Comparison of ENCODE assay signal across 8 cellular contexts in the genomic region with DNA sequence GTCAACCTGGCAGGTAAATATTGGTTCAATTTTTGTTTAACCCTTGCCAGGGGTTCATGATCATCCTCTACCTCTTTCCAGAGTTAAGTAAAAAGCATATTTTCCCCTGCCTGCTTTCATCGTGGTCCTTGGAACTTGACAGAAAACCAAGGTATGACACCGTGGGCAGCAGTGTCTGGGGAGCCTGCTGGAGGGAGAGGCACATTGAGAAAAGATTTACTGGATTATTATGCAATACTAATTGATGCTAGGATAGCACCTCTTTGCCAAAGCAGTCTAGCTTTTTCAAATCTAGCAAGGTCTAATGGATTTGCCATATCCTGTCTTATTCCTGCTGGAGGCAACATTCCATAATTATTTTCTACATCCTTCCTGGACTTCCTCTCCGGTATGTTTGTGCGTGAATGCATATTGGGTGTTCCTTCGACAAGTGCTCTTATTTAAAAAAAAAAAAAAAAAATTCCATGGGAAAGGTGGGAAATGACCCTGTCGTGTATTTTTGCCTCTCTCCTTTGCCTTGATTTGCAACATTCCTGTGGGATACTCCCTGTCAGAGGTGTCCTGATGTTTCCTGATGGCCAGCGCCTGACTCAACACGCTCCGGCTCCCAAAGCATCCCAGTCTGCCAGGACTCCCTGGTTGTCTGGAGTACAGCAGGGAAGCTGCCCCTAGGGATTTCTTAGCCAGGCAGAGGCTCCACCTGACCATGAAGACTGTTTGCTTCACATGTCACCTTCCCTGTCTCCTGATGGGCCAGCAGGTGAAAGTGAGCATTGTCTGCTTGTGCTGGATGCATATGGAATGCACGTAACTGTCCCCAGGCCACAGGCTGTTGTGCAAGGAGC. TPM values are rescaled to one million over a fixed set of nuclear protein-coding genes. Genes with fewer than 3 reads are reported as not detected.
DNase-seq lines count a peak whose midpoint lies in the region; ATAC-seq, FAIRE-seq and TF ChIP-seq lines count a peak whose summit lies in the region.

No MANE protein-coding gene starts in this region.

- H3K27me3 ChIP-seq in GM23338 (ENCODE audit: insufficient read depth) (peaks cover 41% of the 10 kb centered on the region), endothelial cell of umbilical vein (ENCODE audit: control insufficient read depth in 2 of 2, insufficient read depth in 2 of 2, low read length in 2 of 2) (no peaks in the 10 kb centered on the region), neutrophil (no peaks in the 10 kb centered on the region)

- POLR2A ChIA-PET in endothelial cell of umbilical vein (lab: Charles Lee): interaction anchor here (1.0 to 5.0 kb wide), 2 partner anchors 31 to 37 kb away, joined by 5 to 46 read pairs; no protein-coding TSS in a partner anchor

- DNase-seq in GM23338 (ENCODE audit: low spot score): peak; percentile 28
- peak; percentile 51 for DNase-seq in SHP77 treated with DMSO at 0.1 percent for 48 hours (lab: John Stamatoyannopoulos, UW)
- DNase-seq in endothelial cell of umbilical vein (ENCODE audit: low read depth, low spot score): peak; percentile 90
- no peak for DNase-seq in stimulated activated CD4-positive, alpha-beta T cell treated with anti-CD3 and anti-CD28 coated beads, Interleukin-4, amount 100 ng/mL, for 24 hours
- DNase-seq in HT-29 (ENCODE audit: low spot score): no peak

- H3K27me3 Mint-ChIP-seq in GM23338 (ENCODE audit: insufficient read depth, low read depth, poor library complexity): peaks cover 25% of the 10 kb centered on the region

- H3K4me3 ChIP-seq in GM23338 (no peak overlapping the region), endothelial cell of umbilical vein (replicated peaks in 1 of 3; ENCODE audit: insufficient read depth in 1 of 3, low read depth in 1 of 3, low read length in 3 of 3) (peak overlapping the region in 1 of 3 experiments; percentile 33), neutrophil (ENCODE audit: low read depth in 1 of 2, low read length in 1 of 2) (peak overlapping the region in 1 of 2 experiments; percentile 69)

- peak; percentile 7 for ATAC-seq in GM23338
- ATAC-seq in HG02970 (IDR thresholded peaks at IDR 0.05; ENCODE audit: low FRiP score, unreplicated experiment): no peak
- no peak for ATAC-seq in GM21529 (IDR thresholded peaks at IDR 0.05; ENCODE audit: unreplicated experiment)

- no peaks in the 10 kb centered on the region for H3K79me2 ChIP-seq in GM23338 (replicated peaks; ENCODE audit: insufficient read depth)
- H3K79me2 ChIP-seq in endothelial cell of umbilical vein (ENCODE audit: control insufficient read depth, insufficient read depth, low read length): peaks cover 40% of the 10 kb centered on the region

- intact Hi-C loops in endothelial cell of umbilical vein (cut with micrococcal nuclease): loop anchor here (1.0 kb wide), 3 partner anchors 7 to 244 kb away; no protein-coding TSS in a partner anchor

- H3K27ac ChIP-seq in GM23338 (ENCODE audit: low read depth): no peak overlapping the region
- H3K27ac ChIP-seq in endothelial cell of umbilical vein (ENCODE audit: insufficient read depth, low read depth, low read length): peak overlapping the region; percentile 100
- peak overlapping the region; percentile 92 for H3K27ac ChIP-seq in neutrophil

- peaks cover 4% of the 10 kb centered on the region; the same call in 2 of the 3 replicates for H3K36me3 Mint-ChIP-seq in GM23338 (ENCODE audit: low read depth)

- H3F3A ChIP-seq in GM23338 (replicated peaks; ENCODE audit: low read depth): 0 out of 2 replicates have a peak, but pooled peaks cover 7% of the 10 kb centered on the region

- H3K9me3 ChIP-seq in endothelial cell of umbilical vein (replicated peaks; ENCODE audit: control insufficient read depth, insufficient read depth, low read length) (no peaks in the 10 kb centered on the region), neutrophil (no peaks in the 10 kb centered on the region)

- H3K4me1 ChIP-seq in GM23338 (ENCODE audit: insufficient read depth) (peaks cover 18% of the 10 kb centered on the region), endothelial cell of umbilical vein (ENCODE audit: control insufficient read depth, extremely low read depth, insufficient read depth, low read length) (peaks cover 65% of the 10 kb centered on the region), neutrophil (ENCODE audit: control insufficient read depth in 1 of 2, insufficient read depth in 1 of 2, low read depth in 1 of 2, low read length in 1 of 2) (peaks cover 63 to 75% of the 10 kb centered on the region in 2 experiments)

- H3K9me2 ChIP-seq in GM23338 (ENCODE audit: insufficient read depth): no peaks in the 10 kb centered on the region

- CTCF ChIA-PET in endothelial cell of umbilical vein (lab: Charles Lee): interaction anchor here (0.6 to 13.6 kb wide), 15 partner anchors 9 to 274 kb away, joined by 3 to 327 read pairs (median 9); no protein-coding TSS in a partner anchor

- no peaks in the 10 kb centered on the region for H3K9me1 ChIP-seq in endothelial cell of umbilical vein (replicated peaks; ENCODE audit: control insufficient read depth, extremely low read depth, insufficient read depth, low read length)

- TF ChIP-seq POLR2A in endothelial cell of umbilical vein (IDR thresholded peaks at IDR 0.05; ENCODE audit: low read depth, low read length): no peak

- H2AFZ ChIP-seq in GM23338: no peak overlapping the region
- no peak overlapping the region for H2AFZ ChIP-seq in endothelial cell of umbilical vein (ENCODE audit: low read depth, low read length)

- peak overlapping the region; percentile 65; the same call in 1 of the 3 replicates for H3K4me3 Mint-ChIP-seq in GM23338

- H3K36me3 ChIP-seq in GM23338 (ENCODE audit: insufficient read depth): no peaks in the 10 kb centered on the region
- H3K36me3 ChIP-seq in endothelial cell of umbilical vein (ENCODE audit: control insufficient read depth in 2 of 2, extremely low read depth in 1 of 2, insufficient read depth in 2 of 2, low read length in 2 of 2): peaks cover 4 to 8% of the 10 kb centered on the region in 2 experiments
- peaks cover 11% of the 10 kb centered on the region for H3K36me3 ChIP-seq in neutrophil

- H3K4me2 ChIP-seq in GM23338 (0 out of 2 replicates have a peak overlapping the region, but pooled peaks have one; percentile 92), endothelial cell of umbilical vein (ENCODE audit: insufficient read depth, low read length) (peak overlapping the region; percentile 96)

- peak overlapping the region; percentile 98 for H3K9ac ChIP-seq in endothelial cell of umbilical vein (replicated peaks; ENCODE audit: extremely low read depth, insufficient read depth, low read length)

- peaks cover 23% of the 10 kb centered on the region for H3K4me1 Mint-ChIP-seq in GM23338

- no peak overlapping the region for H3K27ac Mint-ChIP-seq in GM23338

- H3K9me3 Mint-ChIP-seq in GM23338: no peaks in the 10 kb centered on the region

- TF ChIP-seq CTCF in GM23338 (conservative IDR thresholded peaks at IDR 0.05; ENCODE audit: low read depth in 2 of 2) (no peak), endothelial cell of umbilical vein (IDR thresholded peaks at IDR 0.05; ENCODE audit: extremely low read depth in 1 of 2, insufficient read depth in 1 of 2, low read depth in 1 of 2, low read length in 2 of 2) (no peak), neutrophil (IDR thresholded peaks at IDR 0.05) (no peak)

- dilution Hi-C loops in endothelial cell of umbilical vein (cut with MboI; ENCODE audit: extremely low pct_ligation_motif_present, low sequenced_read_pairs): no loop called here

- TSS peak; percentile 2 for BruUV-seq in endothelial cell of umbilical vein (replicated peaks; lab: Mats Ljungman, UMichigan)

- H4K20me1 ChIP-seq in GM23338 (replicated peaks; ENCODE audit: insufficient read depth) (no peaks in the 10 kb centered on the region), endothelial cell of umbilical vein (replicated peaks; ENCODE audit: control insufficient read depth, extremely low read depth, insufficient read depth, low read length) (no peaks in the 10 kb centered on the region)

- peak; percentile 87 for FAIRE-seq in endothelial cell of umbilical vein (lab: Jason Lieb, UNC)

TF ChIP-seq in GM23338, 12 proteins besides CTCF, POLR2A, EP300 and RAD21 (continues in another document):
- TF ChIP-seq STAT1 (IDR thresholded peaks at IDR 0.05; ENCODE audit: unreplicated experiment): no peak
- no peak for TF ChIP-seq EZH2 (IDR thresholded peaks at IDR 0.05; ENCODE audit: low read depth, unreplicated experiment)

TF ChIP-seq in endothelial cell of umbilical vein, 7 proteins besides CTCF, POLR2A, EP300 and RAD21:
- TF ChIP-seq JUN (IDR thresholded peaks at IDR 0.05; ENCODE audit: borderline replicate concordance, insufficient read depth, insufficient read length, low read depth): peak; percentile 29
- no peak for TF ChIP-seq GATA2 (IDR thresholded peaks at IDR 0.05; ENCODE audit: insufficient read depth, insufficient read length, low read depth, low read length)
- TF ChIP-seq FOS (IDR thresholded peaks at IDR 0.05; ENCODE audit: borderline replicate concordance, insufficient read depth, low read length): peak; percentile 77
- no peak for TF ChIP-seq EZH2 (IDR thresholded peaks at IDR 0.05; ENCODE audit: borderline replicate concordance, low read depth, low read length, severe bottlenecking)
- TF ChIP-seq POLR2AphosphoS5 (IDR thresholded peaks at IDR 0.05; ENCODE audit: insufficient read depth, low read depth, low read length): peak; percentile 89
- TF ChIP-seq, protein P1, sequence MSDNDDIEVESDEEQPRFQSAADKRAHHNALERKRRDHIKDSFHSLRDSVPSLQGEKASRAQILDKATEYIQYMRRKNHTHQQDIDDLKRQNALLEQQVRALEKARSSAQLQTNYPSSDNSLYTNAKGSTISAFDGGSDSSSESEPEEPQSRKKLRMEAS (IDR thresholded peaks at IDR 0.05; ENCODE audit: insufficient read depth, insufficient read length): peak; percentile 1
- TF ChIP-seq MYC (IDR thresholded peaks at IDR 0.05; ENCODE audit: low read depth, low read length): no peak
TF ChIP-seq in endothelial cell of umbilical vein: peak in this region for 4.

RNA-seq across cellular contexts. Expression of a gene that starts 6.3 kb away (rescaled TPM):
- 1.7 and 2.2 TPM in 2 replicates for total RNA-seq in GM23338 (2014; rRNA removed; shearing (Covaris generic))
- polyA plus RNA-seq in GM23338 (2016; fragmentation: Nextera tagmentation; extraction: Ambion mirVana) (1.7 and 2.0 TPM in 2 replicates), endothelial cell of umbilical vein (31.9 and 57.9 TPM in 2 replicates)
- 40.3 and 57.4 TPM in 2 replicates for total RNA-seq in endothelial cell of umbilical vein
- polyA plus RNA-seq in endothelial cell of umbilical vein (2011; cell fraction: cytosol; rRNA removed): 40.4 and 45.0 TPM in 2 replicates
- 232 and 244 TPM in 2 replicates for polyA plus RNA-seq in endothelial cell of umbilical vein (2011; cell fraction: nucleus; rRNA removed)
- 77.7 and 85.4 TPM in 2 replicates for polyA plus RNA-seq in endothelial cell of umbilical vein (2012)
- 50.2 and 58.1 TPM in 2 replicates for polyA minus RNA-seq in endothelial cell of umbilical vein
- 14.3 TPM for polyA minus RNA-seq in endothelial cell of umbilical vein (2011; cell fraction: cytosol; rRNA and poly(A)+ RNA removed)
- 117 and 162 TPM in 2 replicates for polyA minus RNA-seq in endothelial cell of umbilical vein (2011; cell fraction: nucleus; rRNA and poly(A)+ RNA removed)
- total RNA-seq in HT-29 (2014; rRNA removed; shearing (Covaris generic)): 22.1 and 26.1 TPM in 2 replicates

Comparison
In these comparisons a context has a peak if more than half of its experiments do, and no peak if none do; other contexts are left out.
1. DNase-seq: peak in GM23338 (single experiment), SHP77 treated with DMSO at 0.1 percent for 48 hours (single experiment) and endothelial cell of umbilical vein (single experiment); none in stimulated activated CD4-positive, alpha-beta T cell treated with anti-CD3 and anti-CD28 coated beads, Interleukin-4, amount 100 ng/mL, for 24 hours (single experiment) and HT-29 (single experiment).